Comparison of ENCODE assay signal across 1 cellular context in the genomic region with DNA sequence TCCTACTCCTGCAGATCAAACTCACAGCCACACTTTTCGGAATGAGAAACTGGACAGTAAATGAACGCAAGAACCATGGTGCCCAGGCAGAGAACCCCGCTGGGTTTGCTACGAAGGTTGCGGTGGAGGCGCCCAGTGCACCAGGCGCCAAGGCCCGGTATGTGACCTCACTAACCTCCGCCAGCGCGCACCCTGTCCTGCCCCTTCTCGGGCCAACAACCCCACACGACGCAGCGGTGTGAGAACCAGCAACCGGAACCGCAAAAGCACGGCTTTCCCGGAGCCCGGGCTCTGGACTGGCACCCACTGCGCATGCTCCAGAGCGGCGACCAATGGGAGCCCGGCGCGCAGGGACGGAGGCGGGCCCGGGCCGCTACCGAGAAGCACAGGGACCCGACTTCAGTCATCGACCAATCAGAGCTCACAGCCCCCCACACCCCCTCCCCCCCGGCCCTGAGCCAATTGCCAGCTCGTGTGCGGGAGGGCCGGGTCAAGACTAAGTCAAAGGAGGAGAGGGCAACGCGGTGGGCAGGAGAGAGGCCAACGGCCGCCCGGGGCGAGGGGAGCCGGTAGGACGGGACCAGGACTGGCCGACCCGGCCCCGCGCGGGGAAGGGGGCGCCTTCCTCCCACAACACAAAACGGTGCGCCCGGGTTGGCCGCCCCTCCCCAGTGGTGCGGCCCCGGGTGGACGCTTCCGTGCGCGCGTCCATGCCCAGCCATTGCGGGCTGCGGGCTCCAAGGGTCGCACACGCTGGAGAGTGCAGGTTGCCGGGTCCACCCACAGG.
A peak's percentile ranks its signal among the peaks of the same experiment; 100 is the strongest.
TF ChIP-seq lines count a peak whose summit lies in the region.

No MANE protein-coding gene starts in this region.

TF ChIP-seq in HEK293, 187 proteins besides CTCF, POLR2A, EP300 and RAD21 (continued from another document and continues in another):
- TF ChIP-seq, protein P1, sequence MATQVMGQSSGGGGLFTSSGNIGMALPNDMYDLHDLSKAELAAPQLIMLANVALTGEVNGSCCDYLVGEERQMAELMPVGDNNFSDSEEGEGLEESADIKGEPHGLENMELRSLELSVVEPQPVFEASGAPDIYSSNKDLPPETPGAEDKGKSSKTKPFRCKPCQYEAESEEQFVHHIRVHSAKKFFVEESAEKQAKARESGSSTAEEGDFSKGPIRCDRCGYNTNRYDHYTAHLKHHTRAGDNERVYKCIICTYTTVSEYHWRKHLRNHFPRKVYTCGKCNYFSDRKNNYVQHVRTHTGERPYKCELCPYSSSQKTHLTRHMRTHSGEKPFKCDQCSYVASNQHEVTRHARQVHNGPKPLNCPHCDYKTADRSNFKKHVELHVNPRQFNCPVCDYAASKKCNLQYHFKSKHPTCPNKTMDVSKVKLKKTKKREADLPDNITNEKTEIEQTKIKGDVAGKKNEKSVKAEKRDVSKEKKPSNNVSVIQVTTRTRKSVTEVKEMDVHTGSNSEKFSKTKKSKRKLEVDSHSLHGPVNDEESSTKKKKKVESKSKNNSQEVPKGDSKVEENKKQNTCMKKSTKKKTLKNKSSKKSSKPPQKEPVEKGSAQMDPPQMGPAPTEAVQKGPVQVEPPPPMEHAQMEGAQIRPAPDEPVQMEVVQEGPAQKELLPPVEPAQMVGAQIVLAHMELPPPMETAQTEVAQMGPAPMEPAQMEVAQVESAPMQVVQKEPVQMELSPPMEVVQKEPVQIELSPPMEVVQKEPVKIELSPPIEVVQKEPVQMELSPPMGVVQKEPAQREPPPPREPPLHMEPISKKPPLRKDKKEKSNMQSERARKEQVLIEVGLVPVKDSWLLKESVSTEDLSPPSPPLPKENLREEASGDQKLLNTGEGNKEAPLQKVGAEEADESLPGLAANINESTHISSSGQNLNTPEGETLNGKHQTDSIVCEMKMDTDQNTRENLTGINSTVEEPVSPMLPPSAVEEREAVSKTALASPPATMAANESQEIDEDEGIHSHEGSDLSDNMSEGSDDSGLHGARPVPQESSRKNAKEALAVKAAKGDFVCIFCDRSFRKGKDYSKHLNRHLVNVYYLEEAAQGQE (tag by site-specific recombination; IDR thresholded peaks at IDR 0.05), result no peak
- TF ChIP-seq ZNF394 (tag by site-specific recombination; IDR thresholded peaks at IDR 0.05; ENCODE audit: borderline replicate concordance), result no peak
- TF ChIP-seq ZNF843 (tag by site-specific recombination; IDR thresholded peaks at IDR 0.05), result no peak
- TF ChIP-seq ZNF214 (tag by site-specific recombination; IDR thresholded peaks at IDR 0.05; ENCODE audit: borderline replicate concordance), result no peak
- TF ChIP-seq ZNF184 (tag by site-specific recombination; IDR thresholded peaks at IDR 0.05), result no peak
- TF ChIP-seq ZNF792 (tag by site-specific recombination; IDR thresholded peaks at IDR 0.05), result no peak
- TF ChIP-seq, protein P2, sequence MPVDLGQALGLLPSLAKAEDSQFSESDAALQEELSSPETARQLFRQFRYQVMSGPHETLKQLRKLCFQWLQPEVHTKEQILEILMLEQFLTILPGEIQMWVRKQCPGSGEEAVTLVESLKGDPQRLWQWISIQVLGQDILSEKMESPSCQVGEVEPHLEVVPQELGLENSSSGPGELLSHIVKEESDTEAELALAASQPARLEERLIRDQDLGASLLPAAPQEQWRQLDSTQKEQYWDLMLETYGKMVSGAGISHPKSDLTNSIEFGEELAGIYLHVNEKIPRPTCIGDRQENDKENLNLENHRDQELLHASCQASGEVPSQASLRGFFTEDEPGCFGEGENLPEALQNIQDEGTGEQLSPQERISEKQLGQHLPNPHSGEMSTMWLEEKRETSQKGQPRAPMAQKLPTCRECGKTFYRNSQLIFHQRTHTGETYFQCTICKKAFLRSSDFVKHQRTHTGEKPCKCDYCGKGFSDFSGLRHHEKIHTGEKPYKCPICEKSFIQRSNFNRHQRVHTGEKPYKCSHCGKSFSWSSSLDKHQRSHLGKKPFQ (tag by site-specific recombination; IDR thresholded peaks at IDR 0.05), result no peak
- TF ChIP-seq ZNF248 (tag by site-specific recombination; IDR thresholded peaks at IDR 0.05), result no peak
- TF ChIP-seq IKZF3 (tag by site-specific recombination; IDR thresholded peaks at IDR 0.05), result no peak
- no peak for TF ChIP-seq HOXA7 (CRISPR knock-in tag; IDR thresholded peaks at IDR 0.05; ENCODE audit: borderline replicate concordance)
- TF ChIP-seq ZNF423 (tag by site-specific recombination; IDR thresholded peaks at IDR 0.05), result 0 out of 2 replicates have a peak, but pooled peaks have one; percentile 20
- TF ChIP-seq ZNF514 (tag by site-specific recombination; IDR thresholded peaks at IDR 0.05), result no peak
- TF ChIP-seq ZNF549 (tag by site-specific recombination; IDR thresholded peaks at IDR 0.05), result no peak
- TF ChIP-seq MZF1 (tag by site-specific recombination; IDR thresholded peaks at IDR 0.05; ENCODE audit: borderline replicate concordance), result no peak
- TF ChIP-seq KLF1 (tag by site-specific recombination; IDR thresholded peaks at IDR 0.05), result no peak; the same call in 1 of the 2 replicates
- TF ChIP-seq, protein P3, sequence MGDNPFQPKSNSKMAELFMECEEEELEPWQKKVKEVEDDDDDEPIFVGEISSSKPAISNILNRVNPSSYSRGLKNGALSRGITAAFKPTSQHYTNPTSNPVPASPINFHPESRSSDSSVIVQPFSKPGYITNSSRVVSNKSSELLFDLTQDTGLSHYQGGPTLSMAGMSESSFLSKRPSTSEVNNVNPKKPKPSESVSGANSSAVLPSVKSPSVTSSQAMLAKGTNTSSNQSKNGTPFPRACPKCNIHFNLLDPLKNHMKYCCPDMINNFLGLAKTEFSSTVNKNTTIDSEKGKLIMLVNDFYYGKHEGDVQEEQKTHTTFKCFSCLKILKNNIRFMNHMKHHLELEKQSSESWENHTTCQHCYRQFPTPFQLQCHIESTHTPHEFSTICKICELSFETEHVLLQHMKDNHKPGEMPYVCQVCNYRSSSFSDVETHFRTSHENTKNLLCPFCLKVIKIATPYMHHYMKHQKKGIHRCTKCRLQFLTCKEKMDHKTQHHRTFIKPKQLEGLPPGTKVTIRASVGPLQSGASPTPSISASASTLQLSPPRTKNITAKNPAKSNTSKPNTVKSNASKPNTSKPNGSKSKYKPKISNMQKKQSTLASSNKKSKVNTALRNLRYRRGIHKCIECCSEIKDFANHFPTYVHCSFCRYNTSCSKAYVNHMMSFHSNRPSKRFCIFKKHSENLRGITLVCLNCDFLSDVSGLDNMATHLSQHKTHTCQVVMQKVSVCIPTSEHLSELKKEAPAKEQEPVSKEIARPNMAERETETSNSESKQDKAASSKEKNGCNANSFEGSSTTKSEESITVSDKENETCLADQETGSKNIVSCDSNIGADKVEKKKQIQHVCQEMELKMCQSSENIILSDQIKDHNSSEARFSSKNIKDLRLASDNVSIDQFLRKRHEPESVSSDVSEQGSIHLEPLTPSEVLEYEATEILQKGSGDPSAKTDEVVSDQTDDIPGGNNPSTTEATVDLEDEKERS (tag by site-specific recombination; IDR thresholded peaks at IDR 0.05), result no peak
- no peak for TF ChIP-seq ZNF560 (tag by site-specific recombination; IDR thresholded peaks at IDR 0.05; ENCODE audit: borderline replicate concordance)
- TF ChIP-seq ZNF558 (tag by site-specific recombination; IDR thresholded peaks at IDR 0.05), result no peak
- no peak for TF ChIP-seq ZNF239 (tag by site-specific recombination; IDR thresholded peaks at IDR 0.05)
- no peak for TF ChIP-seq ZNF585B (tag by site-specific recombination; IDR thresholded peaks at IDR 0.05)
- TF ChIP-seq, protein P4, sequence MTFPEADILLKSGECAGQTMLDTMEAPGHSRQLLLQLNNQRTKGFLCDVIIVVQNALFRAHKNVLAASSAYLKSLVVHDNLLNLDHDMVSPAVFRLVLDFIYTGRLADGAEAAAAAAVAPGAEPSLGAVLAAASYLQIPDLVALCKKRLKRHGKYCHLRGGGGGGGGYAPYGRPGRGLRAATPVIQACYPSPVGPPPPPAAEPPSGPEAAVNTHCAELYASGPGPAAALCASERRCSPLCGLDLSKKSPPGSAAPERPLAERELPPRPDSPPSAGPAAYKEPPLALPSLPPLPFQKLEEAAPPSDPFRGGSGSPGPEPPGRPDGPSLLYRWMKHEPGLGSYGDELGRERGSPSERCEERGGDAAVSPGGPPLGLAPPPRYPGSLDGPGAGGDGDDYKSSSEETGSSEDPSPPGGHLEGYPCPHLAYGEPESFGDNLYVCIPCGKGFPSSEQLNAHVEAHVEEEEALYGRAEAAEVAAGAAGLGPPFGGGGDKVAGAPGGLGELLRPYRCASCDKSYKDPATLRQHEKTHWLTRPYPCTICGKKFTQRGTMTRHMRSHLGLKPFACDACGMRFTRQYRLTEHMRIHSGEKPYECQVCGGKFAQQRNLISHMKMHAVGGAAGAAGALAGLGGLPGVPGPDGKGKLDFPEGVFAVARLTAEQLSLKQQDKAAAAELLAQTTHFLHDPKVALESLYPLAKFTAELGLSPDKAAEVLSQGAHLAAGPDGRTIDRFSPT (tag by site-specific recombination; IDR thresholded peaks at IDR 0.05), result peak; percentile 94
- TF ChIP-seq SP7 (tag by site-specific recombination; IDR thresholded peaks at IDR 0.05), result 0 out of 2 replicates have a peak, but pooled peaks have one; percentile 33
- TF ChIP-seq ZNF777 (tag by site-specific recombination; IDR thresholded peaks at IDR 0.05; ENCODE audit: borderline replicate concordance), result no peak; the same call in 1 of the 2 replicates
- no peak for TF ChIP-seq SALL2 (tag by site-specific recombination; IDR thresholded peaks at IDR 0.05; ENCODE audit: borderline replicate concordance)
- TF ChIP-seq SP2 (tag by site-specific recombination; IDR thresholded peaks at IDR 0.05), result peak; percentile 92
- no peak for TF ChIP-seq GLI4 (tag by site-specific recombination; IDR thresholded peaks at IDR 0.05)
- TF ChIP-seq, protein P5, sequence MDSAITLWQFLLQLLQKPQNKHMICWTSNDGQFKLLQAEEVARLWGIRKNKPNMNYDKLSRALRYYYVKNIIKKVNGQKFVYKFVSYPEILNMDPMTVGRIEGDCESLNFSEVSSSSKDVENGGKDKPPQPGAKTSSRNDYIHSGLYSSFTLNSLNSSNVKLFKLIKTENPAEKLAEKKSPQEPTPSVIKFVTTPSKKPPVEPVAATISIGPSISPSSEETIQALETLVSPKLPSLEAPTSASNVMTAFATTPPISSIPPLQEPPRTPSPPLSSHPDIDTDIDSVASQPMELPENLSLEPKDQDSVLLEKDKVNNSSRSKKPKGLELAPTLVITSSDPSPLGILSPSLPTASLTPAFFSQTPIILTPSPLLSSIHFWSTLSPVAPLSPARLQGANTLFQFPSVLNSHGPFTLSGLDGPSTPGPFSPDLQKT (IDR thresholded peaks at IDR 0.05; ENCODE audit: borderline replicate concordance, low read depth, low read length), result no peak
- no peak for TF ChIP-seq ZSCAN23 (tag by site-specific recombination; IDR thresholded peaks at IDR 0.05)
- no peak for TF ChIP-seq ZNF37A (tag by site-specific recombination; IDR thresholded peaks at IDR 0.05)
- no peak for TF ChIP-seq ZNF830 (tag by site-specific recombination; IDR thresholded peaks at IDR 0.05; ENCODE audit: low read depth)
- TF ChIP-seq ZNF292 (tag by site-specific recombination; IDR thresholded peaks at IDR 0.05; ENCODE audit: borderline replicate concordance, low read depth), result no peak
- no peak for TF ChIP-seq ZNF221 (tag by site-specific recombination; IDR thresholded peaks at IDR 0.05; ENCODE audit: borderline replicate concordance)
- no peak for TF ChIP-seq ZNF350 (tag by site-specific recombination; IDR thresholded peaks at IDR 0.05)
- TF ChIP-seq, protein P6, sequence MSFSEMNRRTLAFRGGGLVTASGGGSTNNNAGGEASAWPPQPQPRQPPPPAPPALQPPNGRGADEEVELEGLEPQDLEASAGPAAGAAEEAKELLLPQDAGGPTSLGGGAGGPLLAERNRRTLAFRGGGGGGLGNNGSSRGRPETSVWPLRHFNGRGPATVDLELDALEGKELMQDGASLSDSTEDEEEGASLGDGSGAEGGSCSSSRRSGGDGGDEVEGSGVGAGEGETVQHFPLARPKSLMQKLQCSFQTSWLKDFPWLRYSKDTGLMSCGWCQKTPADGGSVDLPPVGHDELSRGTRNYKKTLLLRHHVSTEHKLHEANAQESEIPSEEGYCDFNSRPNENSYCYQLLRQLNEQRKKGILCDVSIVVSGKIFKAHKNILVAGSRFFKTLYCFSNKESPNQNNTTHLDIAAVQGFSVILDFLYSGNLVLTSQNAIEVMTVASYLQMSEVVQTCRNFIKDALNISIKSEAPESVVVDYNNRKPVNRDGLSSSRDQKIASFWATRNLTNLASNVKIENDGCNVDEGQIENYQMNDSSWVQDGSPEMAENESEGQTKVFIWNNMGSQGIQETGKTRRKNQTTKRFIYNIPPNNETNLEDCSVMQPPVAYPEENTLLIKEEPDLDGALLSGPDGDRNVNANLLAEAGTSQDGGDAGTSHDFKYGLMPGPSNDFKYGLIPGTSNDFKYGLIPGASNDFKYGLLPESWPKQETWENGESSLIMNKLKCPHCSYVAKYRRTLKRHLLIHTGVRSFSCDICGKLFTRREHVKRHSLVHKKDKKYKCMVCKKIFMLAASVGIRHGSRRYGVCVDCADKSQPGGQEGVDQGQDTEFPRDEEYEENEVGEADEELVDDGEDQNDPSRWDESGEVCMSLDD (tag by site-specific recombination; IDR thresholded peaks at IDR 0.05), result no peak
- TF ChIP-seq KLF7 (tag by site-specific recombination; IDR thresholded peaks at IDR 0.05; ENCODE audit: borderline replicate concordance), result no peak
- TF ChIP-seq GLIS2 (tag by site-specific recombination; IDR thresholded peaks at IDR 0.05), result peak; percentile 83
- TF ChIP-seq ZNF555 (tag by site-specific recombination; conservative IDR thresholded peaks at IDR 0.05), result no peak
- TF ChIP-seq, protein P7, sequence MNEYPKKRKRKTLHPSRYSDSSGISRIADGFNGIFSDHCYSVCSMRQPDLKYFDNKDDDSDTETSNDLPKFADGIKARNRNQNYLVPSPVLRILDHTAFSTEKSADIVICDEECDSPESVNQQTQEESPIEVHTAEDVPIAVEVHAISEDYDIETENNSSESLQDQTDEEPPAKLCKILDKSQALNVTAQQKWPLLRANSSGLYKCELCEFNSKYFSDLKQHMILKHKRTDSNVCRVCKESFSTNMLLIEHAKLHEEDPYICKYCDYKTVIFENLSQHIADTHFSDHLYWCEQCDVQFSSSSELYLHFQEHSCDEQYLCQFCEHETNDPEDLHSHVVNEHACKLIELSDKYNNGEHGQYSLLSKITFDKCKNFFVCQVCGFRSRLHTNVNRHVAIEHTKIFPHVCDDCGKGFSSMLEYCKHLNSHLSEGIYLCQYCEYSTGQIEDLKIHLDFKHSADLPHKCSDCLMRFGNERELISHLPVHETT (tag by site-specific recombination; IDR thresholded peaks at IDR 0.05), result no peak
- no peak for TF ChIP-seq HOXC10 (CRISPR knock-in tag; IDR thresholded peaks at IDR 0.05)
